ENCODE assay signal across 8 cellular contexts in genomic region chr1:149852263-149852662, GRCh38. TPM values are rescaled to one million over a fixed set of nuclear protein-coding genes. Genes with fewer than 3 reads are reported as not detected.
DNase-seq lines count a peak whose midpoint lies in the region; ATAC-seq, FAIRE-seq and TF ChIP-seq lines count a peak whose summit lies in the region.
"Not testable (repeated sequence)": the region's sequence is repeated elsewhere in the genome, so short reads cannot be mapped to it uniquely, and the experiment has no call there.

No MANE protein-coding gene starts in this region.

- peaks cover 16% of the 10 kb centered on the region for H3K4me1 Mint-ChIP-seq in activated CD8-positive, alpha-beta T cell treated with anti-CD3 and anti-CD28 coated beads, Interleukin-2, amount 10 ng/mL, durations not matched to agents 7 days and 5 days (ENCODE audit: low read depth)

- intact Hi-C loops in heart right ventricle (cut with DNase I); psoas muscle (cut with DNase I): not testable (repeated sequence)

- peaks cover 24% of the 10 kb centered on the region for H3K36me3 Mint-ChIP-seq in activated CD8-positive, alpha-beta T cell treated with anti-CD3 and anti-CD28 coated beads, Interleukin-2, amount 10 ng/mL, durations not matched to agents 7 days and 5 days (ENCODE audit: low read depth)

- CTCF ChIA-PET in A549 (lab: Yijun Ruan, JAX); activated CD8-positive, alpha-beta T cell treated with anti-CD3 and anti-CD28 coated beads, Interleukin-2, amount 10 ng/mL, durations not matched to agents 7 days and 5 days (lab: Charles Lee): not testable (repeated sequence)

- not testable (repeated sequence) for TF ChIP-seq POLR2A in A549 (IDR thresholded peaks at IDR 0.05; ENCODE audit: low read length)

- not testable (repeated sequence) for H3K27me3 Mint-ChIP-seq in activated CD8-positive, alpha-beta T cell treated with anti-CD3 and anti-CD28 coated beads, Interleukin-2, amount 10 ng/mL, durations not matched to agents 7 days and 5 days (ENCODE audit: low read depth)

- not testable (repeated sequence) for TF ChIP-seq EP300 in A549 (IDR thresholded peaks at IDR 0.05)

- H3K9me3 Mint-ChIP-seq in activated CD8-positive, alpha-beta T cell treated with anti-CD3 and anti-CD28 coated beads, Interleukin-2, amount 10 ng/mL, durations not matched to agents 7 days and 5 days (ENCODE audit: insufficient read depth), result not testable (repeated sequence)

- H3K36me3 ChIP-seq in heart right ventricle; psoas muscle (ENCODE audit: insufficient read depth in 1 of 2, low read depth in 1 of 2): not testable (repeated sequence)

- H3K4me2 ChIP-seq in A549, result not testable (repeated sequence)

- not testable (repeated sequence) for H3K27ac Mint-ChIP-seq in activated CD8-positive, alpha-beta T cell treated with anti-CD3 and anti-CD28 coated beads, Interleukin-2, amount 10 ng/mL, durations not matched to agents 7 days and 5 days

- not testable (repeated sequence) for H3K9me3 ChIP-seq in A549, heart right ventricle, psoas muscle

- POLR2A ChIA-PET in A549 (lab: Yijun Ruan, JAX); activated CD8-positive, alpha-beta T cell treated with anti-CD3 and anti-CD28 coated beads, Interleukin-2, amount 10 ng/mL, durations not matched to agents 7 days and 5 days (lab: Charles Lee): not testable (repeated sequence)

- peak; percentile 30 to 40 for ATAC-seq in A549
- peak; percentile 26 for ATAC-seq in GM18909 (IDR thresholded peaks at IDR 0.05; ENCODE audit: poor library complexity, unreplicated experiment)
- peak; percentile 21 for ATAC-seq in GM21528 (IDR thresholded peaks at IDR 0.05; ENCODE audit: low FRiP score, unreplicated experiment)
- peak; percentile 18 for ATAC-seq in HG02884 (IDR thresholded peaks at IDR 0.05; ENCODE audit: unreplicated experiment)
- ATAC-seq in HG03457 (IDR thresholded peaks at IDR 0.05; ENCODE audit: unreplicated experiment), result peak; percentile 18
- peak; percentile 16 for ATAC-seq in activated CD8-positive, alpha-beta T cell treated with anti-CD3 and anti-CD28 coated beads, Interleukin-2, amount 10 ng/mL, durations not matched to agents 7 days and 5 days
- peak; percentile 60 to 83 (median 74) for ATAC-seq in heart right ventricle
- ATAC-seq in psoas muscle, result peak; percentile 71 to 78 (median 76)

- TF ChIP-seq CTCF in A549 (IDR thresholded peaks at IDR 0.05); heart right ventricle (IDR thresholded peaks at IDR 0.05); psoas muscle (IDR thresholded peaks at IDR 0.05): not testable (repeated sequence)

- not testable (repeated sequence) for DNase-seq in A549 (ENCODE audit: low read depth in 1 of 2, low spot score in 1 of 2); activated CD8-positive, alpha-beta T cell treated with anti-CD3 and anti-CD28 coated beads, Interleukin-2, amount 10 ng/mL, durations not matched to agents 7 days and 5 days; heart right ventricle; psoas muscle

- H3K27me3 ChIP-seq in heart right ventricle; psoas muscle (ENCODE audit: insufficient read depth in 3 of 3, low read length in 2 of 3): not testable (repeated sequence)

- H3K4me3 ChIP-seq in A549, heart right ventricle, psoas muscle: not testable (repeated sequence)

- H3K27ac ChIP-seq in A549, heart right ventricle, psoas muscle: not testable (repeated sequence)

- not testable (repeated sequence) for TF ChIP-seq RAD21 in A549 (conservative IDR thresholded peaks at IDR 0.05 in 1 of 2, IDR thresholded peaks at IDR 0.05 in 1 of 2)

- WGBS in A549 (ENCODE audit: missing lambda C conversion rate), result no CpG with 5 or more reads among the region's 26 CpGs
- no CpG with 5 or more reads among the region's 26 CpGs for WGBS in heart right ventricle, 2 donors
- WGBS in psoas muscle, 3 donors, result no CpG with 5 or more reads among the region's 26 CpGs

- H3K4me3 Mint-ChIP-seq in activated CD8-positive, alpha-beta T cell treated with anti-CD3 and anti-CD28 coated beads, Interleukin-2, amount 10 ng/mL, durations not matched to agents 7 days and 5 days, result not testable (repeated sequence)

- FAIRE-seq in A549 (lab: Jason Lieb, UNC), result not testable (repeated sequence)

- H3K4me1 ChIP-seq in A549 (peaks cover 21% of the 10 kb centered on the region), heart right ventricle (peaks cover 0 to 29% (median 21%) of the 10 kb centered on the region in 9 donors), psoas muscle (peaks cover 13% of the 10 kb centered on the region)

RNA-seq across cellular contexts. Expression of gene BOLA1, which starts 47.1 kb away (rescaled TPM):
- polyA plus RNA-seq in A549 (2011; rRNA removed), result 26.7 and 27.5 TPM in 2 replicates
- polyA plus RNA-seq in A549 (2012; cell fraction: cytosol; rRNA removed), result 52.7 and 54.8 TPM in 2 replicates
- polyA plus RNA-seq in A549 (2012; cell fraction: nucleus; rRNA removed), result 39.5 and 45.1 TPM in 2 replicates
- 22.8 to 25.4 TPM (median 23.7 TPM) in 3 replicates for polyA plus RNA-seq in A549 (2017; fragmentation: RNase III; extraction: RNeasy Plus Mini Kit Qiagen cat#74134 plus additional on column Dnase treatment)
- polyA minus RNA-seq in A549 (2011; rRNA and poly(A)+ RNA removed), result 2.6 and 2.8 TPM in 2 replicates
- 10 to 100 TPM; 20.8 to 24.5 TPM for total RNA-seq in activated CD8-positive, alpha-beta T cell treated with anti-CD3 and anti-CD28 coated beads, Interleukin-2, amount 10 ng/mL, durations not matched to agents 7 days and 5 days
- total RNA-seq in heart right ventricle, result 10 to 100 TPM; 12.9 to 20.0 (median 15.8) TPM
- 10 to 100 TPM; 22.7 to 33.6 TPM for polyA plus RNA-seq in heart right ventricle
- 10 to 100 TPM; 13.9 to 18.1 (median 15.8) TPM for total RNA-seq in psoas muscle
- 10 to 100 TPM; 24.0 to 45.3 (median 32.1) TPM for polyA plus RNA-seq in psoas muscle

Comparison
In these comparisons a context has a peak if more than half of its experiments do, and no peak if none do; other contexts are left out.
1. ATAC-seq: peak in every context shown above with its lines; median percentile 76 in psoas muscle; 74 in heart right ventricle; 35 in A549; 26 in GM18909; 21 in GM21528; 18 in HG02884; 18 in HG03457; 16 in activated CD8-positive, alpha-beta T cell treated with anti-CD3 and anti-CD28 coated beads, Interleukin-2, amount 10 ng/mL, durations not matched to agents 7 days and 5 days.